1 cellular context compared by ENCODE assay signal in genomic region chr19:2902590-2903218, GRCh38.
TF ChIP-seq lines count a peak whose summit lies in the region.

No MANE protein-coding gene starts in this region.

TF ChIP-seq in WTC11, 78 proteins besides CTCF, POLR2A, EP300 and RAD21:
- TF ChIP-seq SMAD3 (CRISPR knock-in tag; IDR thresholded peaks at IDR 0.05; ENCODE audit: borderline replicate concordance) (no peak), ATF1 (CRISPR knock-in tag; IDR thresholded peaks at IDR 0.05) (no peak), ATF3 (CRISPR knock-in tag; conservative IDR thresholded peaks at IDR 0.05) (no peak), ZNF423 (CRISPR knock-in tag; IDR thresholded peaks at IDR 0.05) (no peak), ZNF532 (CRISPR knock-in tag; IDR thresholded peaks at IDR 0.05; ENCODE audit: borderline replicate concordance) (no peak), PRRX2 (CRISPR knock-in tag; IDR thresholded peaks at IDR 0.05) (no peak), ZNF396 (CRISPR knock-in tag; IDR thresholded peaks at IDR 0.05; ENCODE audit: borderline replicate concordance) (no peak), E2F1 (CRISPR knock-in tag; IDR thresholded peaks at IDR 0.05) (no peak), TP53 (CRISPR knock-in tag; IDR thresholded peaks at IDR 0.05) (no peak), CBFB (CRISPR knock-in tag; IDR thresholded peaks at IDR 0.05; ENCODE audit: low read depth) (no peak), HMGXB4 (CRISPR knock-in tag; IDR thresholded peaks at IDR 0.05) (no peak), ZNF317 (CRISPR knock-in tag; IDR thresholded peaks at IDR 0.05; ENCODE audit: borderline replicate concordance, low read depth) (no peak), FOXP4 (CRISPR knock-in tag; IDR thresholded peaks at IDR 0.05) (no peak), TCF7 (CRISPR knock-in tag; IDR thresholded peaks at IDR 0.05; ENCODE audit: low read depth) (no peak), ERG (CRISPR knock-in tag; IDR thresholded peaks at IDR 0.05) (no peak), ZSCAN18 (CRISPR knock-in tag; IDR thresholded peaks at IDR 0.05) (no peak), ZNF425 (CRISPR knock-in tag; conservative IDR thresholded peaks at IDR 0.05) (no peak), SP1 (CRISPR knock-in tag; conservative IDR thresholded peaks at IDR 0.05) (no peak), RORB (CRISPR knock-in tag; IDR thresholded peaks at IDR 0.05) (no peak)
